In genomic region chr11:112227002-112227401, GRCh38 we compare ENCODE assay signal across 8 cellular contexts. TPM values are rescaled to one million over a fixed set of nuclear protein-coding genes. Genes with fewer than 3 reads are reported as not detected.
DNase-seq lines count a peak whose midpoint lies in the region; ATAC-seq and TF ChIP-seq lines count a peak whose summit lies in the region.

No MANE protein-coding gene starts in this region.

- H3K4me3 Mint-ChIP-seq in activated naive CD4-positive, alpha-beta T cell treated with anti-CD3 and anti-CD28 coated beads for 36 hours: peak overlapping the region; percentile 88

- H3K36me3 Mint-ChIP-seq in activated naive CD4-positive, alpha-beta T cell treated with anti-CD3 and anti-CD28 coated beads for 36 hours (ENCODE audit: low read depth): peaks cover 25% of the 10 kb centered on the region

- H3K4me2 ChIP-seq in SU-DHL-6 (ENCODE audit: low read depth, low read length, poor library complexity, severe bottlenecking) (peak overlapping the region; percentile 100), osteoblast (ENCODE audit: insufficient read depth, low read length) (peak overlapping the region; percentile 99)

- no peaks in the 10 kb centered on the region for H3F3A ChIP-seq in SU-DHL-6 (ENCODE audit: insufficient read depth)

- H3K27ac ChIP-seq in SU-DHL-6 (ENCODE audit: low read depth, low read length) (peak overlapping the region; percentile 78), osteoblast (ENCODE audit: low read depth, low read length) (peak overlapping the region; percentile 99)

- no peaks in the 10 kb centered on the region for H3K9me3 ChIP-seq in SU-DHL-6 (ENCODE audit: insufficient read depth, low read length)
- H3K9me3 ChIP-seq in osteoblast (ENCODE audit: low read depth, low read length): no peaks in the 10 kb centered on the region

- H3K36me3 ChIP-seq in SU-DHL-6 (ENCODE audit: low read length): peaks cover 6% of the 10 kb centered on the region; the same call in 1 of the 2 replicates
- H3K36me3 ChIP-seq in osteoblast (ENCODE audit: insufficient read depth, low read length): peaks cover 22% of the 10 kb centered on the region

- H3K9me3 Mint-ChIP-seq in activated naive CD4-positive, alpha-beta T cell treated with anti-CD3 and anti-CD28 coated beads for 36 hours: no peaks in the 10 kb centered on the region

- CTCF ChIA-PET in activated naive CD4-positive, alpha-beta T cell treated with anti-CD3 and anti-CD28 coated beads for 36 hours (lab: Charles Lee): interaction anchor here (0.6 to 12.5 kb wide), 5 partner anchors 9 to 288 kb away, joined by 3 to 212 read pairs (median 3); no protein-coding TSS in a partner anchor

- H3K9me2 ChIP-seq in SU-DHL-6 (replicated peaks; ENCODE audit: insufficient read depth, low read length): no peaks in the 10 kb centered on the region

- H2AFZ ChIP-seq in SU-DHL-6 (ENCODE audit: low read depth, low read length, severe bottlenecking) (peak overlapping the region; percentile 85), osteoblast (ENCODE audit: low read length) (peak overlapping the region; percentile 100)

- H4K20me1 ChIP-seq in SU-DHL-6 (ENCODE audit: low read depth, low read length): no peaks in the 10 kb centered on the region
- no peaks in the 10 kb centered on the region for H4K20me1 ChIP-seq in osteoblast (ENCODE audit: insufficient read depth, low read length)

- H3K4me3 ChIP-seq in SU-DHL-6 (ENCODE audit: insufficient read depth, low read length, poor library complexity, severe bottlenecking): peak overlapping the region; percentile 94
- peak overlapping the region; percentile 96 for H3K4me3 ChIP-seq in osteoblast (ENCODE audit: insufficient read depth, low read length)

- no peak for DNase-seq in activated naive CD4-positive, alpha-beta T cell treated with anti-CD3 and anti-CD28 coated beads for 36 hours
- DNase-seq in activated naive CD4-positive, alpha-beta T cell treated with Interleukin-2 at 50 U/mL for 16 hours: no peak
- DNase-seq in fibroblast of gingiva (ENCODE audit: low read depth) (peak; percentile 49), osteoblast (ENCODE audit: insufficient read length, low spot score, missing footprints) (peak; percentile 91), NCI-H2081 treated with DMSO at 0.1 percent for 48 hours (lab: John Stamatoyannopoulos, UW) (no peak)
- DNase-seq in activated CD4-positive, CD25-positive, alpha-beta regulatory T cell (lab: John Stamatoyannopoulos, UW): no peak

- H3K4me1 Mint-ChIP-seq in activated naive CD4-positive, alpha-beta T cell treated with anti-CD3 and anti-CD28 coated beads for 36 hours (ENCODE audit: low read depth): peaks cover 17% of the 10 kb centered on the region

- peaks cover 25% of the 10 kb centered on the region for H3K4me1 ChIP-seq in osteoblast (ENCODE audit: insufficient read depth, low read length)

- peak overlapping the region; percentile 91 for H3K27ac Mint-ChIP-seq in activated naive CD4-positive, alpha-beta T cell treated with anti-CD3 and anti-CD28 coated beads for 36 hours

- no peak for ATAC-seq in HG02610 (IDR thresholded peaks at IDR 0.05; ENCODE audit: unreplicated experiment)

- H3K9ac ChIP-seq in SU-DHL-6 (ENCODE audit: low read length): peak overlapping the region; percentile 89

- H3K79me2 ChIP-seq in SU-DHL-6 (ENCODE audit: insufficient read depth, low read length) (peaks cover 25% of the 10 kb centered on the region), osteoblast (ENCODE audit: insufficient read depth, low read length) (peaks cover 46% of the 10 kb centered on the region)

- H3K27me3 Mint-ChIP-seq in activated naive CD4-positive, alpha-beta T cell treated with anti-CD3 and anti-CD28 coated beads for 36 hours (ENCODE audit: low read depth): no peaks in the 10 kb centered on the region

- intact Hi-C loops in activated naive CD4-positive, alpha-beta T cell treated with anti-CD3 and anti-CD28 coated beads for 36 hours (cut with micrococcal nuclease): loop anchor here (2.0 to 5.0 kb wide), 5 partner anchors 300 to 1545 kb away; partner anchors contain the start of genes ALG9, PPP2R1B and ZW10

- no peak for TF ChIP-seq CTCF in SU-DHL-6 (IDR thresholded peaks at IDR 0.05; ENCODE audit: insufficient read depth, low read length, poor library complexity, severe bottlenecking)
- no peak for TF ChIP-seq CTCF in osteoblast (IDR thresholded peaks at IDR 0.05; ENCODE audit: extremely low read depth, low read depth, low read length)

- H3K27me3 ChIP-seq in SU-DHL-6 (ENCODE audit: low read length) (no peaks in the 10 kb centered on the region), osteoblast (ENCODE audit: insufficient read depth, low read length) (no peaks in the 10 kb centered on the region)

RNA-seq across cellular contexts. Expression of gene PTS, which starts 0.8 kb away (rescaled TPM):
- 10 to 100 TPM; 34.6 to 39.0 TPM for total RNA-seq in activated naive CD4-positive, alpha-beta T cell treated with anti-CD3 and anti-CD28 coated beads for 36 hours
- total RNA-seq in osteoblast: 48.0 and 56.5 TPM in 2 replicates

RNA-seq across cellular contexts. Expression of gene PLET1, which starts 33.7 kb away (rescaled TPM):
- not detected for total RNA-seq in activated naive CD4-positive, alpha-beta T cell treated with anti-CD3 and anti-CD28 coated beads for 36 hours
- not detected in 2 replicates for total RNA-seq in osteoblast

RNA-seq across cellular contexts. Expression of gene BCO2, which starts 51.7 kb away (rescaled TPM):
- total RNA-seq in activated naive CD4-positive, alpha-beta T cell treated with anti-CD3 and anti-CD28 coated beads for 36 hours: under 1 TPM; 0.30 to 0.45 TPM
- 0.72 and 2.4 TPM in 2 replicates for total RNA-seq in osteoblast

RNA-seq across cellular contexts. Expression of gene TEX12, which starts 59.8 kb away (rescaled TPM):
- total RNA-seq in activated naive CD4-positive, alpha-beta T cell treated with anti-CD3 and anti-CD28 coated beads for 36 hours: not detected
- 0.59 TPM in 1 of 2 replicates, not detected in the other for total RNA-seq in osteoblast

Comparison
In these comparisons a context has a peak if more than half of its experiments do, and no peak if none do; other contexts are left out.
1. DNase-seq: peak in fibroblast of gingiva (single experiment) and osteoblast (single experiment); none in activated naive CD4-positive, alpha-beta T cell treated with anti-CD3 and anti-CD28 coated beads for 36 hours (single experiment), activated naive CD4-positive, alpha-beta T cell treated with Interleukin-2 at 50 U/mL for 16 hours (single experiment), NCI-H2081 treated with DMSO at 0.1 percent for 48 hours (single experiment) and activated CD4-positive, CD25-positive, alpha-beta regulatory T cell (0 of 4).